8 cellular contexts compared by ENCODE assay signal in genomic region chr2:20450201-20451108, GRCh38. TPM values are rescaled to one million over a fixed set of nuclear protein-coding genes. Genes with fewer than 3 reads are reported as not detected.
DNase-seq lines count a peak whose midpoint lies in the region; ATAC-seq and TF ChIP-seq lines count a peak whose summit lies in the region.

No MANE protein-coding gene starts in this region.

- H3K27me3 ChIP-seq in right atrium auricular region (no peaks in the 10 kb centered on the region), neuronal stem cell (ENCODE audit: control insufficient read depth in 3 of 3, insufficient read depth in 3 of 3, low read depth in 1 of 3, low read length in 3 of 3) (peaks cover 0 to 5% (median 2%) of the 10 kb centered on the region in 3 experiments)

- H3K79me1 ChIP-seq in neuronal stem cell (ENCODE audit: low read depth, low read length) = peaks cover 11% of the 10 kb centered on the region

- TF ChIP-seq CTCF in right atrium auricular region (IDR thresholded peaks at IDR 0.05) = peak in 1 of 2 donors; percentile 6
- no peak for TF ChIP-seq CTCF in GM13976 (IDR thresholded peaks at IDR 0.05; ENCODE audit: borderline replicate concordance, control extremely low read depth, extremely low read depth, insufficient read depth, missing control alignments)

- no peak overlapping the region for H2BK5ac ChIP-seq in neuronal stem cell (ENCODE audit: low read length)

- ATAC-seq in GM21576 (IDR thresholded peaks at IDR 0.05; ENCODE audit: unreplicated experiment) = no peak
- ATAC-seq in HG03025 (IDR thresholded peaks at IDR 0.05; ENCODE audit: low FRiP score, unreplicated experiment) = no peak

- H3K4ac ChIP-seq in neuronal stem cell (ENCODE audit: low read length) = no peak overlapping the region

- H2AK5ac ChIP-seq in neuronal stem cell (ENCODE audit: low read depth, low read length) = no peak overlapping the region

- H4K91ac ChIP-seq in neuronal stem cell (ENCODE audit: low read depth, low read length, poor library complexity) = no peak overlapping the region

- DNase-seq in amniotic stem cell (lab: John Stamatoyannopoulos, UW) (peak; percentile 84), right atrium auricular region (ENCODE audit: low spot score) (peak; percentile 87), putamen (ENCODE audit: low spot score) (peak; percentile 96), neuronal stem cell (ENCODE audit: low spot score) (no peak), GM13976 (ENCODE audit: low spot score) (no peak)

- H2AFZ ChIP-seq in neuronal stem cell (ENCODE audit: low read length) = no peak overlapping the region

- H3K9ac ChIP-seq in ES-I3 (ENCODE audit: low read depth, low read length) (peak overlapping the region; percentile 84; the same call in 1 of the 2 replicates), neuronal stem cell (ENCODE audit: low read depth, low read length, poor library complexity) (no peak overlapping the region)

- H3K23ac ChIP-seq in neuronal stem cell (ENCODE audit: low read depth, low read length, poor library complexity) = no peak overlapping the region

- in situ Hi-C loops in GM13976 (cut with MboI; ENCODE audit: low sequenced_read_pairs, unreplicated experiment) = no loop called here

- WGBS in neuronal stem cell (ENCODE audit: extremely low coverage in 2 of 2, insufficient read length in 2 of 2, insufficient replicate concordance in 1 of 2), 2 donors = no CpG with 5 or more reads among the region's 8 CpGs

- H3K36me3 ChIP-seq in ES-I3 (ENCODE audit: insufficient read depth, low read length) (0 out of 2 replicates have a peak, but pooled peaks cover 6% of the 10 kb centered on the region), right atrium auricular region (peaks cover 29% of the 10 kb centered on the region), neuronal stem cell (replicated peaks in 1 of 2; ENCODE audit: control insufficient read depth in 2 of 2, insufficient read depth in 2 of 2, low read length in 2 of 2) (peaks cover 0 to 14% of the 10 kb centered on the region in 2 donors)

- no peak overlapping the region for H2BK15ac ChIP-seq in neuronal stem cell (ENCODE audit: low read length)

- no peak overlapping the region for H2BK12ac ChIP-seq in neuronal stem cell (ENCODE audit: low read length)

- H3K9me3 ChIP-seq in ES-I3 (ENCODE audit: control insufficient read depth, insufficient read depth, low read length) = no peaks in the 10 kb centered on the region
- no peaks in the 10 kb centered on the region for H3K9me3 ChIP-seq in right atrium auricular region
- peaks cover 0 to 3% of the 10 kb centered on the region in 2 donors for H3K9me3 ChIP-seq in neuronal stem cell (replicated peaks in 1 of 2; ENCODE audit: control insufficient read depth in 2 of 2, insufficient read depth in 1 of 2, low read depth in 1 of 2, low read length in 2 of 2)

- no peak overlapping the region for H4K8ac ChIP-seq in neuronal stem cell (ENCODE audit: low read depth, low read length)

- no peak overlapping the region for H2BK120ac ChIP-seq in neuronal stem cell (ENCODE audit: low read depth, low read length)

- no peak overlapping the region for H3K4me2 ChIP-seq in neuronal stem cell (ENCODE audit: insufficient read depth, low read length, poor library complexity, severe bottlenecking)

- H3K4me3 ChIP-seq in right atrium auricular region (peak overlapping the region; percentile 92 to 95), neuronal stem cell (ENCODE audit: low read length in 2 of 2) (no peak overlapping the region)

- no peak overlapping the region for H3K14ac ChIP-seq in neuronal stem cell (ENCODE audit: low read length)

- H3K18ac ChIP-seq in neuronal stem cell (ENCODE audit: low read length) = no peak overlapping the region

- H3K4me1 ChIP-seq in ES-I3 (ENCODE audit: insufficient read depth, low read length) (peaks cover 18% of the 10 kb centered on the region), right atrium auricular region (peaks cover 0 to 32% of the 10 kb centered on the region in 2 donors), neuronal stem cell (ENCODE audit: control insufficient read depth in 2 of 2, insufficient read depth in 1 of 2, low read depth in 1 of 2, low read length in 2 of 2) (peaks cover 19 to 22% of the 10 kb centered on the region in 2 donors)

- peak overlapping the region; percentile 99 for H3K27ac ChIP-seq in right atrium auricular region
- no peak overlapping the region for H3K27ac ChIP-seq in neuronal stem cell (replicated peaks; ENCODE audit: low read length)

RNA-seq across cellular contexts. Expression of gene RHOB, which starts 3.6 kb away (rescaled TPM):
- 100 to 1,000 TPM; 471 to 664 TPM for total RNA-seq in right atrium auricular region
- 20.4 TPM for polyA plus RNA-seq in neuronal stem cell (2013, experiment 1 of 2)
- polyA plus RNA-seq in neuronal stem cell (2013, experiment 2 of 2) = 19.9 TPM

Comparison
In these comparisons a context has a peak if more than half of its experiments do, and no peak if none do; other contexts are left out.
1. DNase-seq: peak in amniotic stem cell (single experiment), right atrium auricular region (single experiment) and putamen (single experiment); none in neuronal stem cell (single experiment) and GM13976 (single experiment).
2. H3K4me3 ChIP-seq: peak in right atrium auricular region (2 of 2); none in neuronal stem cell (0 of 2).